ENCODE assay signal across 10 cellular contexts in genomic region chr14:105192866-105193731, GRCh38. TPM values are rescaled to one million over a fixed set of nuclear protein-coding genes. Genes with fewer than 3 reads are reported as not detected.
DNase-seq lines count a peak whose midpoint lies in the region; ATAC-seq and TF ChIP-seq lines count a peak whose summit lies in the region.
"Had no signal": no experiment of that assay in that cellular context is flagged by ENCODE, and none has a peak within 500 bp of the region (broad histone marks: within the 10 kb centered on the region; RNA-seq: fewer than 3 reads in every experiment).

No MANE protein-coding gene starts in this region.

- CTCF ChIA-PET in A673 (lab: Charles Lee), result interaction anchor here (1.0 kb wide), 1 partner anchor 103 kb away, joined by 3 read pairs; no protein-coding TSS in a partner anchor
- CTCF ChIA-PET in Caco-2 (lab: Charles Lee), result no interaction called here

- peaks cover 22% of the 10 kb centered on the region for H3K4me1 Mint-ChIP-seq in activated naive CD8-positive, alpha-beta T cell (ENCODE audit: low read depth)
- no peaks in the 10 kb centered on the region for H3K4me1 Mint-ChIP-seq in Caco-2 (ENCODE audit: low read depth, unreplicated experiment)

- H3K4me1 ChIP-seq in A673 (ENCODE audit: insufficient read depth, low read length, poor library complexity, severe bottlenecking), result peaks cover 39% of the 10 kb centered on the region
- peaks cover 20 to 57% of the 10 kb centered on the region in 2 donors for H3K4me1 ChIP-seq in left lung
- H3K4me1 ChIP-seq in Caco-2, result 0 out of 2 replicates have a peak, but pooled peaks cover 3% of the 10 kb centered on the region

- intact Hi-C loops in A673 (cut with micrococcal nuclease; ENCODE audit: unreplicated experiment), result no loop called here
- intact Hi-C loops in left lung (cut with DNase I), result no loop called here
- intact Hi-C loops in Caco-2 (cut with micrococcal nuclease; ENCODE audit: unreplicated experiment), result no loop called here

- no peaks in the 10 kb centered on the region for H3K9me3 Mint-ChIP-seq in activated naive CD8-positive, alpha-beta T cell (ENCODE audit: low read depth)
- H3K9me3 Mint-ChIP-seq in Caco-2 (ENCODE audit: unreplicated experiment), result no peaks in the 10 kb centered on the region

- POLR2A ChIA-PET in A673 (lab: Charles Lee; ENCODE audit: low non-redundant PET), result no interaction called here
- POLR2A ChIA-PET in Caco-2 (lab: Charles Lee), result no interaction called here

- H3K27ac ChIP-seq in A673 (ENCODE audit: low read depth, low read length, poor library complexity, severe bottlenecking), result peak overlapping the region; percentile 22
- H3K27ac ChIP-seq in left lung, result peak overlapping the region; percentile 69 to 81
- H3K27ac ChIP-seq: KMS-11 had no signal

- TF ChIP-seq CTCF in A673 (conservative IDR thresholded peaks at IDR 0.05; ENCODE audit: low read depth, low read length) (no peak), left lung (IDR thresholded peaks at IDR 0.05) (no peak), Caco-2 (IDR thresholded peaks at IDR 0.05; ENCODE audit: insufficient read depth in 1 of 2, low read depth in 1 of 2, low read length in 1 of 2, severe bottlenecking in 1 of 2, unreplicated experiment in 1 of 2) (no peak), GM13977 (IDR thresholded peaks at IDR 0.05; ENCODE audit: extremely low read depth, insufficient read depth, missing control alignments) (no peak)

- ATAC-seq in left lung (peak; percentile 13), GM18858 (IDR thresholded peaks at IDR 0.05; ENCODE audit: unreplicated experiment) (no peak), GM18861 (IDR thresholded peaks at IDR 0.05; ENCODE audit: unreplicated experiment) (no peak)

- H3K36me3 ChIP-seq in A673 (ENCODE audit: insufficient read depth, low read length, poor library complexity, severe bottlenecking) (no peaks in the 10 kb centered on the region), left lung (no peaks in the 10 kb centered on the region), Caco-2 (ENCODE audit: control insufficient read depth, insufficient read depth, low read length) (no peaks in the 10 kb centered on the region)

- no peaks in the 10 kb centered on the region for H3K36me3 Mint-ChIP-seq in activated naive CD8-positive, alpha-beta T cell
- H3K36me3 Mint-ChIP-seq in Caco-2 (ENCODE audit: insufficient read depth, unreplicated experiment), result no peaks in the 10 kb centered on the region
- H3K36me3 Mint-ChIP-seq: brain had no signal

- H3K9me3 ChIP-seq in A673 (ENCODE audit: low read depth, low read length, poor library complexity, severe bottlenecking) (no peaks in the 10 kb centered on the region), left lung (peaks cover 0 to 2% of the 10 kb centered on the region in 2 donors), Caco-2 (peaks cover 4% of the 10 kb centered on the region; the same call in 1 of the 2 replicates)

- H3K4me3 ChIP-seq in A673 (ENCODE audit: low read depth, low read length, poor library complexity, severe bottlenecking) (no peak overlapping the region), left lung (no peak overlapping the region), Caco-2 (ENCODE audit: low read depth, low read length) (no peak overlapping the region)

- H3K27me3 ChIP-seq in A673 (replicated peaks; ENCODE audit: insufficient read depth, low read depth, low read length, poor library complexity) (no peaks in the 10 kb centered on the region), left lung (peaks cover 21 to 67% of the 10 kb centered on the region in 2 donors), Caco-2 (replicated peaks; ENCODE audit: control insufficient read depth, insufficient read depth, low read length) (no peaks in the 10 kb centered on the region; the same call in 1 of the 2 replicates)

- in situ Hi-C loops in GM13977 (cut with MboI; ENCODE audit: low pct_unique_long_range_greater_than_20kb, low sequenced_read_pairs, unreplicated experiment), result no loop called here

- peaks cover 6% of the 10 kb centered on the region for H3K27me3 Mint-ChIP-seq in activated naive CD8-positive, alpha-beta T cell
- H3K27me3 Mint-ChIP-seq in Caco-2 (ENCODE audit: insufficient read depth, unreplicated experiment), result peaks cover 10% of the 10 kb centered on the region

- DNase-seq in A673 (ENCODE audit: low spot score) (peak; percentile 37), HCEC 1CT (peak; percentile 20), left lung (no peak), Caco-2 (no peak), GM13977 (ENCODE audit: low spot score) (no peak)

- H3K4me3 Mint-ChIP-seq in activated naive CD8-positive, alpha-beta T cell, result peak overlapping the region; percentile 52
- no peak overlapping the region for H3K4me3 Mint-ChIP-seq in Caco-2 (ENCODE audit: unreplicated experiment)
- H3K4me3 Mint-ChIP-seq: brain had no signal

- H3K27ac Mint-ChIP-seq in activated naive CD8-positive, alpha-beta T cell, result no peak overlapping the region
- no peak overlapping the region for H3K27ac Mint-ChIP-seq in Caco-2 (ENCODE audit: unreplicated experiment)

- BruUV-seq in A673 (replicated peaks; lab: Mats Ljungman, UMichigan) (no TSS peak), Caco-2 (replicated peaks; lab: Mats Ljungman, UMichigan) (no TSS peak)

RNA-seq across cellular contexts. Expression of gene NUDT14, which starts 12.0 kb away (rescaled TPM):
- total RNA-seq in A673 (2021) (30.8 and 40.5 TPM in 2 replicates), left lung (10 to 100 TPM; 52.5 to 77.5 TPM), Caco-2 (2022) (52.7 and 63.4 TPM in 2 replicates)

RNA-seq across cellular contexts. Expression of gene JAG2, which starts 24.5 kb away (rescaled TPM):
- total RNA-seq in A673 (2021), result 14.3 and 17.3 TPM in 2 replicates
- 10 to 100 TPM; 32.0 to 34.2 TPM for total RNA-seq in left lung
- 34.5 and 43.0 TPM in 2 replicates for total RNA-seq in Caco-2 (2022)

RNA-seq across cellular contexts. Expression of gene BTBD6, which starts 55.2 kb away (rescaled TPM):
- total RNA-seq in A673 (2021) (39.5 and 39.9 TPM in 2 replicates), left lung (10 to 100 TPM; 45.4 to 52.6 TPM), Caco-2 (2022) (22.7 and 25.3 TPM in 2 replicates)

Comparison
In these comparisons a context has a peak if more than half of its experiments do, and no peak if none do; other contexts are left out.
1. DNase-seq: peak in A673 (single experiment) and HCEC 1CT (single experiment); none in left lung (0 of 2), Caco-2 (0 of 2) and GM13977 (single experiment).